ENCODE assay signal across 22 cellular contexts in the genomic region with DNA sequence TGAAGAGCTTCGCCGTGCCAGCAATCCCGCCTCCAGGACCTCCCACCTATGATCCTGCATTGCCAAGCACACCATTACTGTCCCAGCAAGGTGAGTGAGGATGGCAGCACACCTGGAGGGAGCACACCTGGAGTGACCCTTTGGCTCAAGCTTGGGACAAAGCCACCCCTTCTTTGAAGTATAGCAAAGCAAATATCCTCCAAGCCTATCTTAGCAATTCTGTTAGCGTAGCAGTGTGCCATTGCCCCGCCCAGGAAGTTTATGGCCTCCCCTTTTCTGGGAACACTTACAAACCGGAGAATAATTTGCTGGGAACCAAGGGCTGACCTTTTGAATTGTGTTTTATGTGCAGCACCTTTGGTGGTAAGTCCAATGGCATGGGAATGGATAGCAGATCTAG.
"Had no signal": no experiment of that assay in that cellular context is flagged by ENCODE, and none has a peak within 500 bp of the region (broad histone marks: within the 10 kb centered on the region; RNA-seq: fewer than 3 reads in every experiment).

No MANE protein-coding gene starts in this region.

- H3K27me3 ChIP-seq: dorsolateral prefrontal cortex, esophagus muscularis mucosa, foreskin keratinocyte, gastroesophageal sphincter, heart left ventricle, hepatocyte, left lung had no signal

- DNase-seq: dermis blood vessel endothelial cell; dorsolateral prefrontal cortex; effector CD4-positive, alpha-beta T cell; effector memory CD4-positive, alpha-beta T cell; foreskin keratinocyte; heart left ventricle; hypothalamus; immature natural killer cell; islet precursor cell; kidney; kidney glomerular epithelial cell; left lung; left ventricle myocardium superior; lower lobe of right lung; mesenchymal stem cell had no signal

- FAIRE-seq: colon, endothelial cell of umbilical vein, frontal cortex, kidney had no signal

- H3K9me3 ChIP-seq: esophagus muscularis mucosa, gastroesophageal sphincter, heart left ventricle, left lung, lower lobe of right lung had no signal

- H3K27ac ChIP-seq: coronary artery, dorsolateral prefrontal cortex, esophagus muscularis mucosa, foreskin keratinocyte, gastroesophageal sphincter, heart left ventricle, hepatocyte, left lung, lower lobe of right lung had no signal

- H3K4me3 ChIP-seq: coronary artery, dorsolateral prefrontal cortex, esophagus muscularis mucosa, gastroesophageal sphincter, heart left ventricle, hepatocyte, left lung, lower lobe of right lung had no signal

- ATAC-seq: foreskin keratinocyte, gastroesophageal sphincter, heart left ventricle, left lung, left ventricle myocardium superior, lower lobe of right lung had no signal

- H3K4me1 ChIP-seq: esophagus muscularis mucosa, foreskin keratinocyte, gastroesophageal sphincter, lower lobe of right lung had no signal
